In the genomic region with DNA sequence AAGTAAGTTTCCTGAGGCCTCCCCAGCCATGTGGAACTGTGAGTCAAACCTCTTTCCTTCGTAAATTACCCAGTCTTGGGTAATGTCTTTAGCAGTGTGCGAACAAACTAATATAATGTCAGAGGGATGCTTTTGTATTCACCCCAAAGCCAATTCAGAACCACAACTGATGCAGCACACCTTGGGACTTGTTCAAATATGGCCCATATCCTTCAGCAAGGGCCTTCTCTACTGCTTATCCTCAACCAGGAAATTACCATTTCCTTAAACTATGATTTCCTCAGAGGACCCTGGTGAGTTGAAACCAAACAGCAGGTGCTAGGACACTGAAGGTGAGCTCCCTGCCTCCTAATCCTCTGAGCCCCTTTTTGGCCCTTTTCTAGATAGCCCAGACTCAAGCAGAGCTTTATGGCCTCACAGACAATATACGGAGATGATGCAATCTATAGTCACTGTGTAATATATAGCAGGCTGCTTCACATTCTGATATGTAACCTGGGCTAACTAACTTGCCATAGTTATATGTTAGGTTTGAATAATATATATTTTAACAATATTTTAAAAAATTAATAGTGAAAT, we compare ENCODE assay signal across 17 cellular contexts.
"Had no signal": no experiment of that assay in that cellular context is flagged by ENCODE, and none has a peak within 500 bp of the region (broad histone marks: within the 10 kb centered on the region; RNA-seq: fewer than 3 reads in every experiment).

No MANE protein-coding gene starts in this region.

- H3K27me3 ChIP-seq: body of pancreas, ovary had no signal

- H3K27me3 Mint-ChIP-seq: activated naive CD4-positive, alpha-beta T cell treated with anti-CD3 and anti-CD28 coated beads, Interleukin-2, amount 10 ng/mL, durations not matched to agents 7 days and 5 days; memory B cell; naive thymus-derived CD4-positive, alpha-beta T cell; T-cell had no signal

- H3K4me1 ChIP-seq: body of pancreas had no signal

- H3K36me3 ChIP-seq: ovary had no signal

- H3K9me3 ChIP-seq: body of pancreas, mucosa of descending colon, ovary had no signal

- DNase-seq: activated CD4-positive, alpha-beta T cell treated with anti-CD3 and anti-CD28 coated beads for 1 hour; activated CD8-positive, alpha-beta memory T cell treated with anti-CD3 and anti-CD28 coated beads, Interleukin-2, amount 50 U/mL, for 48 hours; activated naive CD4-positive, alpha-beta T cell treated with anti-CD3 and anti-CD28 coated beads, Interleukin-2, amount 10 ng/mL, durations not matched to agents 7 days and 5 days; amygdala; body of pancreas; central memory CD4-positive, alpha-beta T cell; foreskin fibroblast; left ventricle myocardium superior; mucosa of descending colon; naive thymus-derived CD4-positive, alpha-beta T cell; ovary; stimulated activated CD4-positive, alpha-beta T cell treated with anti-CD3 and anti-CD28 coated beads, Interleukin-1b, Interleukin-23, amount 100 ng/mL, for 48 hours; T-cell had no signal

- ATAC-seq: body of pancreas; left ventricle myocardium superior; mucosa of descending colon; naive thymus-derived CD4-positive, alpha-beta T cell; T-cell had no signal

- H3K4me3 ChIP-seq: body of pancreas, coronary artery, mucosa of descending colon, ovary had no signal

- H3K4me1 Mint-ChIP-seq: activated naive CD4-positive, alpha-beta T cell treated with anti-CD3 and anti-CD28 coated beads, Interleukin-2, amount 10 ng/mL, durations not matched to agents 7 days and 5 days; memory B cell had no signal

- H3K9me3 Mint-ChIP-seq: activated naive CD4-positive, alpha-beta T cell treated with anti-CD3 and anti-CD28 coated beads, Interleukin-2, amount 10 ng/mL, durations not matched to agents 7 days and 5 days; activated T-helper 2 cell treated with anti-CD3 and anti-CD28 coated beads, Interferon-gamma antibody, Interleukin-2, Interleukin-4, amounts not matched to agents 10 μg/mL and 5 μg/mL and 100 μg/mL, durations not matched to agents 14 hours and 24 hours and 36 hours; memory B cell; naive thymus-derived CD4-positive, alpha-beta T cell; T-cell had no signal

- H3K27ac Mint-ChIP-seq: activated naive CD4-positive, alpha-beta T cell treated with anti-CD3 and anti-CD28 coated beads, Interleukin-2, amount 10 ng/mL, durations not matched to agents 7 days and 5 days; activated T-helper 2 cell treated with anti-CD3 and anti-CD28 coated beads, Interferon-gamma antibody, Interleukin-2, Interleukin-4, amounts not matched to agents 10 μg/mL and 5 μg/mL and 100 μg/mL, durations not matched to agents 14 hours and 24 hours and 36 hours; memory B cell had no signal

- H3K27ac ChIP-seq: body of pancreas, coronary artery, ovary, VCaP had no signal

- H3K4me3 Mint-ChIP-seq: activated naive CD4-positive, alpha-beta T cell treated with anti-CD3 and anti-CD28 coated beads, Interleukin-2, amount 10 ng/mL, durations not matched to agents 7 days and 5 days; memory B cell; naive thymus-derived CD4-positive, alpha-beta T cell; T-cell had no signal
